22 cellular contexts compared by ENCODE assay signal in the genomic region with DNA sequence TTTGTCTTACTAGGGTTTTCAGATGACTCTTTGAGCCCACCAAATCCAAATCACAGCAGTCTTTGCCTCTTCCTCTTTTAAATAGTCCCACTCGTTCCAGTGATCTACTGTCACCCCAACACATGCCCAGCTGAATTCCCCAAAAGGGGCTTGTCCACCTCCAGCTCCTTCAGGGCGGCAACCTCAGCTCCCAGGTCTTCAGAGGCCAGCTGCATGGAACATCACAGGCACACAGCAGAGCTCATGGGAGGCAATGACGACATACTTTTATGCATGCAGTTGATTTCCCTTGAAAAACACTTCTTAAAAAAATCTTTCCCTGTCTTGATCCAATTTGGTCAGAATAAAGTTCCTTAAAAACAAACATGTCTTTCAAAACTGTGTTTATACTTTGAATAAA.
"Had no signal": no experiment of that assay in that cellular context is flagged by ENCODE, and none has a peak within 500 bp of the region (broad histone marks: within the 10 kb centered on the region; RNA-seq: fewer than 3 reads in every experiment).

No MANE protein-coding gene starts in this region.

- H3K4me1 Mint-ChIP-seq: activated CD4-positive, alpha-beta T cell treated with anti-CD3 and anti-CD28 coated beads, Interleukin-2, amount 10 ng/mL, durations not matched to agents 24 days and 14 days; activated naive CD8-positive, alpha-beta T cell treated with anti-CD3 and anti-CD28 coated beads, Interleukin-2, amount 10 ng/mL, durations not matched to agents 7 days and 5 days had no signal

- ATAC-seq: activated T-cell treated with anti-CD3 and anti-CD28 coated beads, Interleukin-2, amount 50 U/mL, for 4 hours; PC-3; WTC11 had no signal

- H3K4me1 ChIP-seq: adrenal gland had no signal

- H3K27ac ChIP-seq: adrenal gland had no signal

- H3K4me3 ChIP-seq: adrenal gland had no signal

- H3K4me3 Mint-ChIP-seq: activated CD4-positive, alpha-beta T cell treated with anti-CD3 and anti-CD28 coated beads, Interleukin-2, amount 10 ng/mL, durations not matched to agents 24 days and 14 days; activated naive CD8-positive, alpha-beta T cell treated with anti-CD3 and anti-CD28 coated beads, Interleukin-2, amount 10 ng/mL, durations not matched to agents 7 days and 5 days; activated T-cell treated with anti-CD3 and anti-CD28 coated beads, Interleukin-2, amount 50 U/mL, for 4 hours; T-helper 1 cell treated with Interleukin-12 subunit alpha and Interleukin-12 subunit beta and Interleukin-4 antibody, amounts not matched to agents 30 μg/mL and 1 μg/mL, for 36 hours; WTC11 had no signal

- H3K9me3 Mint-ChIP-seq: activated CD4-positive, alpha-beta T cell treated with anti-CD3 and anti-CD28 coated beads, Interleukin-2, amount 10 ng/mL, durations not matched to agents 24 days and 14 days; activated naive CD8-positive, alpha-beta T cell treated with anti-CD3 and anti-CD28 coated beads, Interleukin-2, amount 10 ng/mL, durations not matched to agents 7 days and 5 days; activated T-cell treated with anti-CD3 and anti-CD28 coated beads, Interleukin-2, amount 50 U/mL, for 4 hours; T-helper 1 cell treated with Interleukin-12 subunit alpha and Interleukin-12 subunit beta and Interleukin-4 antibody, amounts not matched to agents 30 μg/mL and 1 μg/mL, for 36 hours; WTC11 had no signal

- DNase-seq: activated CD4-positive, alpha-beta T cell treated with anti-CD3 and anti-CD28 coated beads for 1 hour; activated CD4-positive, alpha-beta T cell treated with anti-CD3 and anti-CD28 coated beads, Interleukin-2, amount 10 ng/mL, durations not matched to agents 24 days and 14 days; activated CD4-positive, alpha-beta T cell treated with anti-CD3 and anti-CD28 coated beads, Interleukin-2, amount 50 U/mL, for 48 hours; activated effector memory CD4-positive, alpha-beta T cell treated with anti-CD3 and anti-CD28 coated beads, Interleukin-2, amount 50 U/mL, for 16 hours; activated naive CD4-positive, alpha-beta T cell treated with Interleukin-2 at 50 U/mL for 16 hours; activated naive CD8-positive, alpha-beta T cell treated with anti-CD3 and anti-CD28 coated beads, Interleukin-2, amount 10 ng/mL, durations not matched to agents 7 days and 5 days; activated T-cell treated with anti-CD3 and anti-CD28 coated beads, Interleukin-2, amount 50 U/mL, for 4 hours; adrenal gland; anterior cingulate cortex; Karpas-422; MM.1S; NCI-H1105; NCI-H1436; NCI-H1694 treated with DMSO at 0.1 percent for 48 hours; NCI-H2029 treated with DMSO at 0.1 percent for 48 hours; NCI-H345; NCI-H510A treated with DMSO at 0.1 percent for 48 hours; NCI-H69; PC-3; SHP77 treated with DMSO at 0.1 percent for 48 hours had no signal

- H3K9me3 ChIP-seq: adrenal gland had no signal

- H3K36me3 ChIP-seq: adrenal gland had no signal

- H3K36me3 Mint-ChIP-seq: activated naive CD8-positive, alpha-beta T cell treated with anti-CD3 and anti-CD28 coated beads, Interleukin-2, amount 10 ng/mL, durations not matched to agents 7 days and 5 days; WTC11 had no signal

- H3K27me3 ChIP-seq: adrenal gland had no signal

- H3K27ac Mint-ChIP-seq: activated CD4-positive, alpha-beta T cell treated with anti-CD3 and anti-CD28 coated beads, Interleukin-2, amount 10 ng/mL, durations not matched to agents 24 days and 14 days; activated naive CD8-positive, alpha-beta T cell treated with anti-CD3 and anti-CD28 coated beads, Interleukin-2, amount 10 ng/mL, durations not matched to agents 7 days and 5 days; T-helper 1 cell treated with Interleukin-12 subunit alpha and Interleukin-12 subunit beta and Interleukin-4 antibody, amounts not matched to agents 30 μg/mL and 1 μg/mL, for 36 hours; WTC11 had no signal
